In the genomic region with DNA sequence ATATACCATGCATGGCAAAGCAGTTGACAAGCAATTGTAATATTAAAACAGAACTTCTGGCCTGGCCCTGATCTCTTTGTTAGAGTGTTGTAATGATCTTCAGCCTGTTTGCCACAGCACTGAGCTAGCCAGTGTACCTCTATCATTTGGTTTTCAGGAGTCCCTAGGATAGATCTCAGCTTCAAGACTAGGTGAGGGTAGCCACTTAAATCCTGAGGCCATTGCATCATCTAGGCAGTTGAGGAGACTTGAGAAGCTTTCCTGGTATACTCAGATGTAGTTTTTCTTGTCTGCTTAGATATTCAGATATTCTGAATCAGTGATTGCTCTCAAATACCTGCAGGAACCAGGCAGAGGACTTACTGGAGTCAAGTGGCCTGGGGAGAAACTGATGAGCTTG, we compare ENCODE assay signal across 18 cellular contexts. TPM values are rescaled to one million over a fixed set of nuclear protein-coding genes. Genes with fewer than 3 reads are reported as not detected.
DNase-seq lines count a peak whose midpoint lies in the region; ATAC-seq and TF ChIP-seq lines count a peak whose summit lies in the region.
"Had no signal": no experiment of that assay in that cellular context is flagged by ENCODE, and none has a peak within 500 bp of the region (broad histone marks: within the 10 kb centered on the region; RNA-seq: fewer than 3 reads in every experiment).

No MANE protein-coding gene starts in this region.

- no peak overlapping the region for H3K4me3 Mint-ChIP-seq in activated naive CD4-positive, alpha-beta T cell treated with anti-CD3 and anti-CD28 coated beads for 36 hours
- no peak overlapping the region for H3K4me3 Mint-ChIP-seq in T-cell
- H3K4me3 Mint-ChIP-seq in effector memory CD8-positive, alpha-beta T cell: no peak overlapping the region
- H3K4me3 Mint-ChIP-seq: GM23338 had no signal

- H3K4me1 ChIP-seq in subcutaneous abdominal adipose tissue (ENCODE audit: control insufficient read depth in 5 of 5, insufficient read depth in 5 of 5, low read length in 5 of 5) (peaks cover 0 to 13% (median 0%) of the 10 kb centered on the region in 5 donors), lower lobe of right lung (no peaks in the 10 kb centered on the region), ovary (ENCODE audit: insufficient read depth) (no peaks in the 10 kb centered on the region)

- H3K27ac ChIP-seq in subcutaneous abdominal adipose tissue (ENCODE audit: low read depth, low read length): peak overlapping the region; percentile 23
- no peak overlapping the region for H3K27ac ChIP-seq in lower lobe of right lung
- no peak overlapping the region for H3K27ac ChIP-seq in ovary
- H3K27ac ChIP-seq: C4-2B had no signal

- H3K9me3 ChIP-seq in subcutaneous abdominal adipose tissue (ENCODE audit: control insufficient read depth in 5 of 5, low read length in 5 of 5) (no peaks in the 10 kb centered on the region), lower lobe of right lung (no peaks in the 10 kb centered on the region), ovary (no peaks in the 10 kb centered on the region)

- TF ChIP-seq CTCF in lower lobe of right lung (IDR thresholded peaks at IDR 0.05): no peak
- TF ChIP-seq CTCF in ovary (IDR thresholded peaks at IDR 0.05): no peak

- POLR2A ChIA-PET in T-cell (lab: Charles Lee): interaction anchor here (0.7 to 1.3 kb wide), 3 partner anchors 11 to 17 kb away, joined by 4 to 7 read pairs (median 5); no protein-coding TSS in a partner anchor

- H3K27me3 Mint-ChIP-seq in activated naive CD4-positive, alpha-beta T cell treated with anti-CD3 and anti-CD28 coated beads for 36 hours (ENCODE audit: low read depth): no peaks in the 10 kb centered on the region
- no peaks in the 10 kb centered on the region for H3K27me3 Mint-ChIP-seq in T-cell
- H3K27me3 Mint-ChIP-seq in effector memory CD8-positive, alpha-beta T cell: no peaks in the 10 kb centered on the region

- no peaks in the 10 kb centered on the region for H3K27me3 ChIP-seq in subcutaneous abdominal adipose tissue (ENCODE audit: control insufficient read depth in 5 of 5, insufficient read depth in 4 of 5, low read length in 5 of 5)
- no peaks in the 10 kb centered on the region for H3K27me3 ChIP-seq in lower lobe of right lung (ENCODE audit: low read depth)
- no peaks in the 10 kb centered on the region for H3K27me3 ChIP-seq in ovary

- H3K4me3 ChIP-seq in subcutaneous abdominal adipose tissue (ENCODE audit: low read depth in 1 of 5, low read length in 5 of 5): no peak overlapping the region
- H3K4me3 ChIP-seq in lower lobe of right lung: no peak overlapping the region
- no peak overlapping the region for H3K4me3 ChIP-seq in ovary
- H3K4me3 ChIP-seq: GM23338 had no signal

- intact Hi-C loops in activated naive CD4-positive, alpha-beta T cell treated with anti-CD3 and anti-CD28 coated beads for 36 hours (cut with micrococcal nuclease): loop anchor here (1.0 kb wide), 1 partner anchor 10 kb away; no protein-coding TSS in a partner anchor
- intact Hi-C loops in lower lobe of right lung (cut with DNase I): no loop called here
- intact Hi-C loops in ovary (cut with DNase I): no loop called here

- no peaks in the 10 kb centered on the region for H3K36me3 Mint-ChIP-seq in activated naive CD4-positive, alpha-beta T cell treated with anti-CD3 and anti-CD28 coated beads for 36 hours (ENCODE audit: low read depth)
- no peaks in the 10 kb centered on the region for H3K36me3 Mint-ChIP-seq in T-cell
- peaks cover 3% of the 10 kb centered on the region for H3K36me3 Mint-ChIP-seq in effector memory CD8-positive, alpha-beta T cell (ENCODE audit: insufficient read depth)

- no peak for DNase-seq in activated naive CD4-positive, alpha-beta T cell treated with anti-CD3 and anti-CD28 coated beads for 36 hours
- no peak for DNase-seq in activated naive CD4-positive, alpha-beta T cell treated with anti-CD3 and anti-CD28 coated beads, Interleukin-2, amount 50 U/mL, for 16 hours
- DNase-seq in T-cell: no peak
- no peak for DNase-seq in effector memory CD8-positive, alpha-beta T cell
- DNase-seq in lower lobe of right lung: no peak
- no peak for DNase-seq in ovary
- DNase-seq: GF-D8, KBM-7, NCI-H1436, NCI-H2029, NCI-H510A, NCI-H774 had no signal

- no peak overlapping the region for H3K9ac ChIP-seq in subcutaneous abdominal adipose tissue (ENCODE audit: low read length in 5 of 5)

- CTCF ChIA-PET in activated naive CD4-positive, alpha-beta T cell treated with anti-CD3 and anti-CD28 coated beads for 36 hours (lab: Charles Lee): interaction anchor here (0.5 to 3.7 kb wide), 11 partner anchors 12 to 636 kb away, joined by 3 to 38 read pairs (median 4); no protein-coding TSS in a partner anchor
- CTCF ChIA-PET in T-cell (lab: Charles Lee): interaction anchor here (0.6 to 2.3 kb wide), 15 partner anchors 10 to 364 kb away, joined by 3 to 9 read pairs (median 3); no protein-coding TSS in a partner anchor

- no peak for TF ChIP-seq EP300 in ovary (IDR thresholded peaks at IDR 0.05)

- H3K4me1 Mint-ChIP-seq in activated naive CD4-positive, alpha-beta T cell treated with anti-CD3 and anti-CD28 coated beads for 36 hours (ENCODE audit: low read depth): peaks cover 52% of the 10 kb centered on the region
- peaks cover 46 to 59% (median 53%) of the 10 kb centered on the region in 3 donors for H3K4me1 Mint-ChIP-seq in T-cell
- peaks cover 29 to 38% of the 10 kb centered on the region in 2 donors for H3K4me1 Mint-ChIP-seq in effector memory CD8-positive, alpha-beta T cell (ENCODE audit: low read depth in 2 of 2)

- H3K27ac Mint-ChIP-seq in activated naive CD4-positive, alpha-beta T cell treated with anti-CD3 and anti-CD28 coated beads for 36 hours: peak overlapping the region; percentile 15
- peak overlapping the region; percentile 14 to 23 for H3K27ac Mint-ChIP-seq in T-cell
- peak overlapping the region; percentile 76 to 81 for H3K27ac Mint-ChIP-seq in effector memory CD8-positive, alpha-beta T cell
- H3K27ac Mint-ChIP-seq: GM23338 had no signal

- H3K36me3 ChIP-seq in subcutaneous abdominal adipose tissue (ENCODE audit: control insufficient read depth in 5 of 5, insufficient read depth in 5 of 5, low read length in 5 of 5) (no peaks in the 10 kb centered on the region), lower lobe of right lung (no peaks in the 10 kb centered on the region), ovary (no peaks in the 10 kb centered on the region)

- TF ChIP-seq POLR2A in ovary (IDR thresholded peaks at IDR 0.05): no peak

- H3K9me3 Mint-ChIP-seq in activated naive CD4-positive, alpha-beta T cell treated with anti-CD3 and anti-CD28 coated beads for 36 hours: no peaks in the 10 kb centered on the region
- H3K9me3 Mint-ChIP-seq in T-cell: no peaks in the 10 kb centered on the region
- H3K9me3 Mint-ChIP-seq in effector memory CD8-positive, alpha-beta T cell: no peaks in the 10 kb centered on the region
- H3K9me3 Mint-ChIP-seq: GM23338 had no signal

- no peak for ATAC-seq in T-cell (replicated peaks in 1 of 4)
- no peak for ATAC-seq in effector memory CD8-positive, alpha-beta T cell (replicated peaks)
- ATAC-seq in lower lobe of right lung: no peak
- ATAC-seq: GM23338, HCT116, Panc1, Right ventricle myocardium inferior had no signal

RNA-seq across cellular contexts. Expression of a gene that starts 14.7 kb away (rescaled TPM):
- 100 to 1,000 TPM; 129 to 131 TPM for total RNA-seq in activated naive CD4-positive, alpha-beta T cell treated with anti-CD3 and anti-CD28 coated beads for 36 hours
- total RNA-seq in T-cell (100 to 1,000 TPM; 178 to 368 (median 354) TPM), lower lobe of right lung (107 TPM), ovary (10 to 100 TPM in 3 of 7 donors, 1 to 10 TPM in 4; 8.0 to 26.2 (median 8.8) TPM)
- polyA plus RNA-seq in ovary: 10 to 100 TPM; 25.8 to 27.8 TPM

Comparison
In these comparisons a context has a peak if more than half of its experiments do, and no peak if none do; other contexts are left out.
1. H3K27ac Mint-ChIP-seq: peak in every context shown above with its lines; median percentile 78 in effector memory CD8-positive, alpha-beta T cell; 18 in T-cell; 15 in activated naive CD4-positive, alpha-beta T cell treated with anti-CD3 and anti-CD28 coated beads for 36 hours.